9 cellular contexts compared by ENCODE assay signal in the genomic region with DNA sequence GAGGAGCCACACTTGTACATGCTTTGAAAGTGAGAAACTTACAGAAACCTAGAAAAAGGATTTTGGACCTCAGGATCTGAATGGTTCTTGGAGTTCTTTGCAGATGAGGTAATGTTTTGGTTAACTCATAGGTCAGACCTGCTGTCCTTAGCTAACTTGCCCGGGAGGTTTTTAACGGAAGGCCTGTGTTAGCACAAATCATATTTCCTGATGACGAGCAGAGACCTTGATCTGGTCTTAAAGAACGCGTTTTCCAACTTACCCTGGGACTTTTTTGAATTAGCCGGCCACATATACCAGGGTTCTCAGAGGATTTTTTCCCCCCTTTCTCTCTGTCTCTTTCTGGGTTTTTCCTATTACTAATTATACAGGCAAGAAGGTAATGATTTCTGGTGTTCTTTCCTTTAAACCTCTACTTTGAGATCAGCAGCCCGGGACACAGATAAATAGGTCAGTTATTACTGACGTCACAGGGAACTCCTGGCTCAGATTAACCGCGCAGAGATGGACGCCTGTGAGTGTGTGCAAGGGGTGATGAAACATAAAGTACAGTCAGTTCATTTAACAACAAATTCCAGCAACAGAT.
DNase-seq lines count a peak whose midpoint lies in the region; ATAC-seq, FAIRE-seq and TF ChIP-seq lines count a peak whose summit lies in the region.
"Had no signal": no experiment of that assay in that cellular context is flagged by ENCODE, and none has a peak within 500 bp of the region (broad histone marks: within the 10 kb centered on the region; RNA-seq: fewer than 3 reads in every experiment).

No MANE protein-coding gene starts in this region.

- H3K9me3 ChIP-seq in GM12878 (replicated peaks; ENCODE audit: control insufficient read depth, insufficient read depth, low read length) (no peaks in the 10 kb centered on the region; the same call in 2 of the 3 replicates), tibial artery (no peaks in the 10 kb centered on the region)

- in situ Hi-C loops in GM12878 (cut with MboI) = no loop called here

- SMC1A ChIA-PET in GM12878 (lab: Charles Lee; ENCODE audit: uncharacterized antibody, unreplicated experiment) = interaction anchor here (4.4 to 11.6 kb wide), 3 partner anchors 10 to 35 kb away, joined by 29 to 188 read pairs (median 48); no protein-coding TSS in a partner anchor

- H3K9ac ChIP-seq in GM12878 (ENCODE audit: control insufficient read depth, insufficient read depth, low read length) = no peak overlapping the region

- 9% methylated on average over 11 of the region's 11 CpGs for WGBS in GM12878 (ENCODE audit: insufficient coverage, insufficient replicate concordance, low lambda C conversion rate, missing lambda C conversion rate)

- intact Hi-C loops in activated CD4-positive, alpha-beta T cell treated with anti-CD3 and anti-CD28 coated beads, Interleukin-2, amount 10 ng/mL, durations not matched to agents 24 days and 14 days (cut with micrococcal nuclease) = no loop called here
- intact Hi-C loops in GM12878 (cut with micrococcal nuclease; ENCODE audit: unreplicated experiment) = no loop called here
- intact Hi-C loops in tibial artery (cut with DNase I; ENCODE audit: low total_unique reads) = no loop called here

- H3K36me3 ChIP-seq in GM12878 (ENCODE audit: control insufficient read depth in 2 of 2, insufficient read depth in 2 of 2, low read length in 1 of 2) = no peaks in the 10 kb centered on the region
- no peaks in the 10 kb centered on the region for H3K36me3 ChIP-seq in tibial artery
- H3K36me3 ChIP-seq: BLaER1 treated with 17β-estradiol and CSF1 and Interleukin-3, amounts not matched to agents 10 nM and 100 nM had no signal

- H3K27me3 ChIP-seq in GM12878 (replicated peaks in 1 of 2; ENCODE audit: control insufficient read depth in 2 of 2, insufficient read depth in 2 of 2, low read length in 1 of 2) (no peaks in the 10 kb centered on the region), tibial artery (no peaks in the 10 kb centered on the region)
- H3K27me3 ChIP-seq: BLaER1 treated with 17β-estradiol and CSF1 and Interleukin-3, amounts not matched to agents 10 nM and 100 nM had no signal

- H3K27ac Mint-ChIP-seq in activated CD4-positive, alpha-beta T cell treated with anti-CD3 and anti-CD28 coated beads, Interleukin-2, amount 10 ng/mL, durations not matched to agents 24 days and 14 days = peak overlapping the region; percentile 46

- no peak overlapping the region for H2AFZ ChIP-seq in GM12878 (ENCODE audit: control insufficient read depth, low read depth, low read length)

- ATAC-seq in GM12878 = peak; percentile 69
- no peak for ATAC-seq in GM19455 (IDR thresholded peaks at IDR 0.05; ENCODE audit: unreplicated experiment)

- peaks cover 11% of the 10 kb centered on the region for H3K4me1 ChIP-seq in GM12878 (ENCODE audit: control insufficient read depth, insufficient read depth, low read length)
- peaks cover 0 to 40% (median 22%) of the 10 kb centered on the region in 4 donors for H3K4me1 ChIP-seq in tibial artery

- TF ChIP-seq RAD21 in GM12878 (IDR thresholded peaks at IDR 0.05; ENCODE audit: insufficient read depth, low read depth, low read length) = no peak

- peaks cover 14% of the 10 kb centered on the region for H3K9me3 Mint-ChIP-seq in activated CD4-positive, alpha-beta T cell treated with anti-CD3 and anti-CD28 coated beads, Interleukin-2, amount 10 ng/mL, durations not matched to agents 24 days and 14 days

- TF ChIP-seq CTCF in GM12878 (IDR thresholded peaks at IDR 0.05 in 2 of 3, conservative IDR thresholded peaks at IDR 0.05 in 1 of 3; ENCODE audit: control insufficient read depth in 2 of 3, extremely low read depth in 1 of 3, insufficient read depth in 1 of 3, low read depth in 3 of 3, low read length in 3 of 3) (no peak), tibial artery (IDR thresholded peaks at IDR 0.05) (no peak)

- BruUV-seq in GM12878 (replicated peaks; lab: Mats Ljungman, UMichigan) = no TSS peak

- DNase-seq in activated CD4-positive, alpha-beta T cell treated with anti-CD3 and anti-CD28 coated beads, Interleukin-2, amount 10 ng/mL, durations not matched to agents 24 days and 14 days = no peak
- DNase-seq in activated CD4-positive, alpha-beta T cell treated with anti-CD3 and anti-CD28 coated beads for 4 hours = no peak
- DNase-seq in GM12878 (ENCODE audit: low read depth, low spot score) (no peak), left kidney (ENCODE audit: low read depth, low spot score) (peak; percentile 72), tibial artery (peak in 1 of 2 donors; percentile 56), erythroblast (lab: John Stamatoyannopoulos, UW) (no peak), NOMO-1 (lab: John Stamatoyannopoulos, UW; ENCODE audit: unreplicated experiment in 2 of 2) (no peak)

- H3K4me3 ChIP-seq in GM12878 = no peak overlapping the region
- H3K4me3 ChIP-seq in tibial artery = peak overlapping the region in 1 of 2 donors; percentile 2
- H3K4me3 ChIP-seq: BLaER1 treated with 17β-estradiol and CSF1 and Interleukin-3, amounts not matched to agents 10 nM and 100 nM had no signal

- no peaks in the 10 kb centered on the region for H4K20me1 ChIP-seq in GM12878 (ENCODE audit: control insufficient read depth, insufficient read depth)
- H4K20me1 ChIP-seq: BLaER1 treated with 17β-estradiol and CSF1 and Interleukin-3, amounts not matched to agents 10 nM and 100 nM had no signal

- H3K27ac ChIP-seq in GM12878 (ENCODE audit: control insufficient read depth, insufficient read depth) (no peak overlapping the region), tibial artery (peak overlapping the region; percentile 80 to 85)

- H3K4me2 ChIP-seq in GM12878 (ENCODE audit: control insufficient read depth, insufficient read depth) = no peak overlapping the region

- no peak overlapping the region for H3K4me3 Mint-ChIP-seq in activated CD4-positive, alpha-beta T cell treated with anti-CD3 and anti-CD28 coated beads, Interleukin-2, amount 10 ng/mL, durations not matched to agents 24 days and 14 days

- no peaks in the 10 kb centered on the region for H3K27me3 Mint-ChIP-seq in activated CD4-positive, alpha-beta T cell treated with anti-CD3 and anti-CD28 coated beads, Interleukin-2, amount 10 ng/mL, durations not matched to agents 24 days and 14 days

- FAIRE-seq in GM12878 (lab: Jason Lieb, UNC) = peak; percentile 61

- no peak for TF ChIP-seq POLR2A in GM12878 (IDR thresholded peaks at IDR 0.05; ENCODE audit: low read depth, low read length)
- no peak for TF ChIP-seq POLR2A in erythroblast (IDR thresholded peaks at IDR 0.05; ENCODE audit: low read length)

- CTCF ChIA-PET in GM12878 (lab: Yijun Ruan, JAX) = interaction anchor here (0.7 to 2.2 kb wide), 4 partner anchors 10 to 14 kb away, joined by 3 to 7 read pairs (median 4); no protein-coding TSS in a partner anchor

- RAD21 ChIA-PET in GM12878 (lab: Charles Lee; ENCODE audit: unreplicated experiment) = interaction anchor here (1.0 to 4.5 kb wide), 5 partner anchors 11 to 106 kb away, joined by 3 to 32 read pairs (median 4); no protein-coding TSS in a partner anchor

- TF ChIP-seq EP300 in GM12878 (IDR thresholded peaks at IDR 0.05; ENCODE audit: borderline replicate concordance in 1 of 2, control insufficient read depth in 1 of 2, low read depth in 2 of 2, low read length in 2 of 2) = 0 out of 4 replicates have a peak, but pooled peaks of 1 of the 2 experiments have one; percentile 8

- no peaks in the 10 kb centered on the region for H3K36me3 Mint-ChIP-seq in activated CD4-positive, alpha-beta T cell treated with anti-CD3 and anti-CD28 coated beads, Interleukin-2, amount 10 ng/mL, durations not matched to agents 24 days and 14 days (ENCODE audit: low read depth)

- peaks cover 26% of the 10 kb centered on the region for H3K4me1 Mint-ChIP-seq in activated CD4-positive, alpha-beta T cell treated with anti-CD3 and anti-CD28 coated beads, Interleukin-2, amount 10 ng/mL, durations not matched to agents 24 days and 14 days

- no peaks in the 10 kb centered on the region for H3K79me2 ChIP-seq in GM12878 (ENCODE audit: control insufficient read depth, insufficient read depth, low read length)

- POLR2A ChIA-PET in GM12878 (lab: Charles Lee) = interaction anchor here (1.3 to 1.8 kb wide), 3 partner anchors 10 to 12 kb away, joined by 4 to 8 read pairs (median 8); no protein-coding TSS in a partner anchor

TF ChIP-seq in GM12878, 131 proteins besides CTCF, POLR2A, EP300 and RAD21 (continues in another document):
- TF ChIP-seq TCF3 (IDR thresholded peaks at IDR 0.05; ENCODE audit: borderline replicate concordance, insufficient read depth, low read depth, low read length) (no peak), CREM (IDR thresholded peaks at IDR 0.05; ENCODE audit: low read depth) (peak; percentile 77), JUNB (IDR thresholded peaks at IDR 0.05) (peak; percentile 15; the same call in 1 of the 2 replicates), IKZF1 (conservative IDR thresholded peaks at IDR 0.05) (peak; percentile 16; the same call in 1 of the 2 replicates), GATAD2B (conservative IDR thresholded peaks at IDR 0.05; ENCODE audit: low read depth) (no peak), HDAC6 (IDR thresholded peaks at IDR 0.05; ENCODE audit: unreplicated experiment) (no peak)
- TF ChIP-seq, protein P1, sequence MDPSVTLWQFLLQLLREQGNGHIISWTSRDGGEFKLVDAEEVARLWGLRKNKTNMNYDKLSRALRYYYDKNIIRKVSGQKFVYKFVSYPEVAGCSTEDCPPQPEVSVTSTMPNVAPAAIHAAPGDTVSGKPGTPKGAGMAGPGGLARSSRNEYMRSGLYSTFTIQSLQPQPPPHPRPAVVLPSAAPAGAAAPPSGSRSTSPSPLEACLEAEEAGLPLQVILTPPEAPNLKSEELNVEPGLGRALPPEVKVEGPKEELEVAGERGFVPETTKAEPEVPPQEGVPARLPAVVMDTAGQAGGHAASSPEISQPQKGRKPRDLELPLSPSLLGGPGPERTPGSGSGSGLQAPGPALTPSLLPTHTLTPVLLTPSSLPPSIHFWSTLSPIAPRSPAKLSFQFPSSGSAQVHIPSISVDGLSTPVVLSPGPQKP (IDR thresholded peaks at IDR 0.05; ENCODE audit: low read depth, low read length) = no peak
